Comparison of ENCODE assay signal across 8 cellular contexts in genomic region chr5:139517683-139518564, GRCh38. TPM values are rescaled to one million over a fixed set of nuclear protein-coding genes. Genes with fewer than 3 reads are reported as not detected.
A peak's percentile ranks its signal among the peaks of the same experiment; 100 is the strongest.
DNase-seq lines count a peak whose midpoint lies in the region; ATAC-seq and TF ChIP-seq lines count a peak whose summit lies in the region.

No MANE protein-coding gene starts in this region.

- no peaks in the 10 kb centered on the region for H3K79me2 ChIP-seq in PC-9 (ENCODE audit: low read depth)

- H3K4me3 ChIP-seq in HUES48 (ENCODE audit: low read depth, low read length) (peak overlapping the region; percentile 55), PC-9 (peak overlapping the region; percentile 60), fibroblast of mammary gland (ENCODE audit: control insufficient read depth, low read depth, low read length) (peak overlapping the region; percentile 60)

- H3K36me3 ChIP-seq in HUES48 (ENCODE audit: control insufficient read depth, insufficient read depth, low read length) (no peaks in the 10 kb centered on the region), PC-9 (ENCODE audit: low read depth) (no peaks in the 10 kb centered on the region)

- no peaks in the 10 kb centered on the region for H3K9me3 ChIP-seq in HUES48 (ENCODE audit: control insufficient read depth, insufficient read depth, low read length)
- H3K9me3 ChIP-seq in PC-9 (ENCODE audit: insufficient read depth, low read depth), result no peaks in the 10 kb centered on the region

- peaks cover 24 to 28% of the 10 kb centered on the region in 2 donors for H3K4me1 Mint-ChIP-seq in natural killer cell

- no peaks in the 10 kb centered on the region for H3F3A ChIP-seq in PC-9 (ENCODE audit: insufficient read depth, low read depth)

- TF ChIP-seq CTCF in PC-9 (conservative IDR thresholded peaks at IDR 0.05) (peak; percentile 93), fibroblast of mammary gland (conservative IDR thresholded peaks at IDR 0.05; ENCODE audit: control insufficient read depth, insufficient read depth, low read depth, low read length) (peak; percentile 56), natural killer cell (IDR thresholded peaks at IDR 0.05) (peak; percentile 99)

- CTCF ChIA-PET in PC-9 (lab: Charles Lee), result interaction anchor here (1.3 kb wide), 1 partner anchor 88 kb away, joined by 3 read pairs; no protein-coding TSS in a partner anchor

- POLR2A ChIA-PET in PC-9 (lab: Charles Lee; ENCODE audit: unreplicated experiment), result interaction anchor here (0.5 kb wide), 1 partner anchor 944 kb away, joined by 4 read pairs; no protein-coding TSS in a partner anchor

- no peaks in the 10 kb centered on the region for H3K9me3 Mint-ChIP-seq in natural killer cell

- peaks cover 0 to 6% of the 10 kb centered on the region in 2 donors for H3K27me3 Mint-ChIP-seq in natural killer cell (ENCODE audit: low read depth in 2 of 2)

- H3K27me3 ChIP-seq in HUES48 (ENCODE audit: control insufficient read depth, insufficient read depth, low read length), result no peaks in the 10 kb centered on the region
- H3K27me3 ChIP-seq in PC-9 (ENCODE audit: insufficient read depth, low read depth), result no peaks in the 10 kb centered on the region

- DNase-seq in DMS153 (lab: John Stamatoyannopoulos, UW) (peak; percentile 46), PC-9 (peak; percentile 57 to 89), activated T-helper 1 cell treated with Interleukin-2 at 50 U/mL for 16 hours (ENCODE audit: low read depth) (peak; percentile 84), fibroblast of mammary gland (ENCODE audit: low read depth) (peak; percentile 74), natural killer cell (peak; percentile 91)
- peak; percentile 81 for DNase-seq in stimulated activated naive CD4-positive, alpha-beta T cell treated with Interleukin-2 at 50 U/mL for 16 hours (lab: John Stamatoyannopoulos, UW)

- H3K4me1 ChIP-seq in HUES48 (ENCODE audit: control insufficient read depth, insufficient read depth, low read length) (peaks cover 11% of the 10 kb centered on the region; the same call in 1 of the 2 replicates), PC-9 (replicated peaks; ENCODE audit: insufficient read depth) (no peaks in the 10 kb centered on the region)

- no peaks in the 10 kb centered on the region for H3K36me3 Mint-ChIP-seq in natural killer cell

- intact Hi-C loops in PC-9 (cut with micrococcal nuclease; ENCODE audit: unreplicated experiment) (loop anchor here (1.0 kb wide), 1 partner anchor 115 kb away; no protein-coding TSS in a partner anchor), natural killer cell (cut with micrococcal nuclease) (loop anchor here (2.0 to 5.0 kb wide), 2 partner anchors 36 to 43 kb away; partner anchors contain the start of genes STING1 and UBE2D2)

- ATAC-seq in GM21390 (IDR thresholded peaks at IDR 0.05; ENCODE audit: unreplicated experiment), result peak; percentile 88
- ATAC-seq in natural killer cell, result peak; percentile 94 to 99 (median 96)

- H3K9ac ChIP-seq in HUES48 (ENCODE audit: low read depth, low read length), result peak overlapping the region; percentile 48

- peak overlapping the region; percentile 83 to 93 for H3K27ac Mint-ChIP-seq in natural killer cell

- TSS peak; percentile 66 for BruUV-seq in PC-9 (replicated peaks; lab: Mats Ljungman, UMichigan)

- peak overlapping the region; percentile 82 for H3K4me3 Mint-ChIP-seq in natural killer cell

- peak overlapping the region; percentile 82 for H3K4me2 ChIP-seq in PC-9

- peak overlapping the region; percentile 74 for H3K27ac ChIP-seq in HUES48 (ENCODE audit: low read depth, low read length)
- H3K27ac ChIP-seq in PC-9, result no peak overlapping the region

- no peaks in the 10 kb centered on the region for H3K9me2 ChIP-seq in PC-9 (ENCODE audit: insufficient read depth)

- H4K20me1 ChIP-seq in PC-9 (ENCODE audit: insufficient read depth), result no peaks in the 10 kb centered on the region

- H2AFZ ChIP-seq in PC-9, result peak overlapping the region; percentile 100

RNA-seq across cellular contexts. Expression of gene STING1, which starts 35.4 kb away (rescaled TPM):
- total RNA-seq in PC-9 (2021), result 27.4 and 27.6 TPM in 2 replicates
- 10 to 100 TPM; 95.5 to 98.9 (median 96.6) TPM for total RNA-seq in natural killer cell

RNA-seq across cellular contexts. Expression of gene UBE2D2, which starts 43.2 kb away (rescaled TPM):
- total RNA-seq in PC-9 (2021), result 86.2 and 115 TPM in 2 replicates
- 100 to 1,000 TPM; 127 to 139 (median 131) TPM for total RNA-seq in natural killer cell

RNA-seq across cellular contexts. Expression of gene SMIM33, which starts 47.1 kb away (rescaled TPM):
- total RNA-seq in PC-9 (2021) (not detected in 2 replicates), natural killer cell (not detected)

RNA-seq across cellular contexts. Expression of gene ECSCR, which starts 55.4 kb away (rescaled TPM):
- total RNA-seq in PC-9 (2021) (not detected in 2 replicates), natural killer cell (under 1 TPM in 1 of 3 donors, not detected in 2; 0.48 TPM)
